ENCODE assay signal across 1 cellular context in genomic region chr6:27672113-27672799, GRCh38.
A peak's percentile ranks its signal among the peaks of the same experiment; 100 is the strongest.
TF ChIP-seq lines count a peak whose summit lies in the region.

No MANE protein-coding gene starts in this region.

TF ChIP-seq in HepG2, 621 proteins besides CTCF, POLR2A, EP300 and RAD21 (continued from another document and continues in another):
- no peak for TF ChIP-seq ZNF280B (CRISPR knock-in tag; IDR thresholded peaks at IDR 0.05; ENCODE audit: borderline replicate concordance)
- peak; percentile 36; the same call in 1 of the 2 replicates for TF ChIP-seq CREM (IDR thresholded peaks at IDR 0.05)
- no peak for TF ChIP-seq CREM (CRISPR knock-in tag; IDR thresholded peaks at IDR 0.05)
- peak; percentile 91 for TF ChIP-seq ZNF350 (CRISPR knock-in tag; IDR thresholded peaks at IDR 0.05; ENCODE audit: borderline replicate concordance, low read depth)
- no peak for TF ChIP-seq ZNF660 (CRISPR knock-in tag; IDR thresholded peaks at IDR 0.05; ENCODE audit: borderline replicate concordance, low read depth)
- TF ChIP-seq YEATS2 (CRISPR knock-in tag; IDR thresholded peaks at IDR 0.05; ENCODE audit: borderline replicate concordance), result peak; percentile 63; the same call in 1 of the 2 replicates
- peak; percentile 82 for TF ChIP-seq ARNT2 (CRISPR knock-in tag; IDR thresholded peaks at IDR 0.05; ENCODE audit: low read depth)
- TF ChIP-seq RERE (CRISPR knock-in tag; IDR thresholded peaks at IDR 0.05; ENCODE audit: low read depth), result no peak
- peak; percentile 82 for TF ChIP-seq ARID3A (IDR thresholded peaks at IDR 0.05; ENCODE audit: low read depth, low read length)
- no peak for TF ChIP-seq STAT5B (CRISPR knock-in tag; IDR thresholded peaks at IDR 0.05)
- TF ChIP-seq ZNF768 (CRISPR knock-in tag; IDR thresholded peaks at IDR 0.05), result peak; percentile 41
- TF ChIP-seq KDM5A (IDR thresholded peaks at IDR 0.05; ENCODE audit: borderline replicate concordance, low read length), result no peak
- TF ChIP-seq ZNF777 (CRISPR knock-in tag; IDR thresholded peaks at IDR 0.05), result 0 out of 2 replicates have a peak, but pooled peaks have one; percentile 23
- TF ChIP-seq STAT6 (CRISPR knock-in tag; IDR thresholded peaks at IDR 0.05; ENCODE audit: borderline replicate concordance), result peak; percentile 96; the same call in 1 of the 2 replicates
- TF ChIP-seq SMARCC2 (IDR thresholded peaks at IDR 0.05), result no peak
- no peak; the same call in 1 of the 2 replicates for TF ChIP-seq SAFB2 (CRISPR knock-in tag; IDR thresholded peaks at IDR 0.05; ENCODE audit: borderline replicate concordance, low read depth)
- peak; percentile 29; the same call in 1 of the 2 replicates for TF ChIP-seq HBP1 (CRISPR knock-in tag; IDR thresholded peaks at IDR 0.05; ENCODE audit: low read depth)
- TF ChIP-seq REPIN1 (CRISPR knock-in tag; IDR thresholded peaks at IDR 0.05; ENCODE audit: borderline replicate concordance, low read depth), result peak; percentile 87
- TF ChIP-seq ZSCAN29 (CRISPR knock-in tag; conservative IDR thresholded peaks at IDR 0.05), result peak; percentile 97
- TF ChIP-seq ZNF230 (CRISPR knock-in tag; IDR thresholded peaks at IDR 0.05), result no peak; the same call in 1 of the 2 replicates
- TF ChIP-seq ZNF292 (CRISPR knock-in tag; IDR thresholded peaks at IDR 0.05; ENCODE audit: borderline replicate concordance, low read depth), result peak; percentile 58; the same call in 1 of the 2 replicates
- no peak for TF ChIP-seq ZBTB1 (CRISPR knock-in tag; IDR thresholded peaks at IDR 0.05; ENCODE audit: borderline replicate concordance)
- peak; percentile 84; the same call in 1 of the 2 replicates for TF ChIP-seq ZNF713 (CRISPR knock-in tag; IDR thresholded peaks at IDR 0.05)
- no peak for TF ChIP-seq RELA (CRISPR knock-in tag; IDR thresholded peaks at IDR 0.05)
- TF ChIP-seq ZNF646 (CRISPR knock-in tag; IDR thresholded peaks at IDR 0.05), result peak; percentile 79
- peak; percentile 89 for TF ChIP-seq PRPF4 (IDR thresholded peaks at IDR 0.05; ENCODE audit: low read depth, low read length, poor library complexity, severe bottlenecking)
- TF ChIP-seq ZNF34 (CRISPR knock-in tag; IDR thresholded peaks at IDR 0.05; ENCODE audit: borderline replicate concordance), result 0 out of 2 replicates have a peak, but pooled peaks have one; percentile 34
- TF ChIP-seq MIER3 (CRISPR knock-in tag; IDR thresholded peaks at IDR 0.05; ENCODE audit: borderline replicate concordance), result peak; percentile 83
- 0 out of 2 replicates have a peak, but pooled peaks have one; percentile 54 for TF ChIP-seq ZKSCAN1 (IDR thresholded peaks at IDR 0.05; ENCODE audit: low read length)
- TF ChIP-seq ARID4A (CRISPR knock-in tag; IDR thresholded peaks at IDR 0.05; ENCODE audit: borderline replicate concordance), result peak; percentile 78; the same call in 1 of the 2 replicates
- peak; percentile 25; the same call in 1 of the 2 replicates for TF ChIP-seq TBX3 (IDR thresholded peaks at IDR 0.05; ENCODE audit: borderline replicate concordance)
